ENCODE assay signal across 9 cellular contexts in the genomic region with DNA sequence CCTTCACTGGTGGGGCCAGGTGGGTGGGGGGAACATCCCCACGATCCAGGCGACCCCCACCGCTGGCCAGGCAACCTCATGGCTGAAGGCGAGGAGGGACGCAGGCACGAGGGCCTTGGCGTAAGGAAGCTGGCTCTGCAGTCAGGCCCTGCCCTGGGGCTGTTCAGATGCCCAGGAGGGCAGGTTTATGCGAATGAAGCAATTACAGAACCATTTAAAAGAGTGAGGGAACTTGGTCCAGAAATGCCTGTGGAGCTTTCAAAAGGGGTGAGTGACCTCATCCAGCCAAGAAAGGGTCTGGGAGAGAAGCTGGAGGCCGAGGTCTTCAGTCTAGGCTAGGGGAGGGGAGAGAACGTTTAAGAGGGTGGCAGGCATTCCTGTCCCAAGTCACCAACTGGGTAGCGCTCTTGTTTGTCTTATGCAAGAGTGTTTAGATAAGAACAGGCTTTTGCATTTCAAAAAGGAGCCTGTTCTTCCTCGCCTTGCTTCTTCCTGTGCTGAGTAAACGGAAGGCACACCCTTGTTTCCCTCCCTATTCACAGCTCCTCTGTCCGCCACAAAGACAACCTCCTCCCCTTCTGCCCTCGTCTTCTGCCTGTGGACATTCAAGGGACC.
DNase-seq lines count a peak whose midpoint lies in the region; ATAC-seq and TF ChIP-seq lines count a peak whose summit lies in the region.
"Had no signal": no experiment of that assay in that cellular context is flagged by ENCODE, and none has a peak within 500 bp of the region (broad histone marks: within the 10 kb centered on the region; RNA-seq: fewer than 3 reads in every experiment).

No MANE protein-coding gene starts in this region.

- peak overlapping the region; percentile 59 for H3K27ac Mint-ChIP-seq in activated naive CD4-positive, alpha-beta T cell treated with anti-CD3 and anti-CD28 coated beads for 36 hours
- peak overlapping the region; percentile 28 for H3K27ac Mint-ChIP-seq in WTC11
- no peak overlapping the region for H3K27ac Mint-ChIP-seq in HFFc6

- H3K4me3 Mint-ChIP-seq in activated naive CD4-positive, alpha-beta T cell treated with anti-CD3 and anti-CD28 coated beads for 36 hours = peak overlapping the region; percentile 2
- H3K4me3 Mint-ChIP-seq in WTC11 = 0 out of 2 replicates have a peak overlapping the region, but pooled peaks have one; percentile 16
- no peak overlapping the region for H3K4me3 Mint-ChIP-seq in HFFc6

- H3K9me3 Mint-ChIP-seq in activated naive CD4-positive, alpha-beta T cell treated with anti-CD3 and anti-CD28 coated beads for 36 hours = no peaks in the 10 kb centered on the region
- H3K9me3 Mint-ChIP-seq in WTC11 (peaks cover 4% of the 10 kb centered on the region; the same call in 1 of the 2 replicates), HFFc6 (peaks cover 59% of the 10 kb centered on the region)

- peak; percentile 25 for DNase-seq in activated naive CD4-positive, alpha-beta T cell treated with anti-CD3 and anti-CD28 coated beads for 36 hours
- DNase-seq in activated naive CD4-positive, alpha-beta T cell treated with Interleukin-2 at 50 U/mL for 16 hours = no peak
- DNase-seq in WTC11 (ENCODE audit: low spot score) = no peak
- peak; percentile 27 for DNase-seq in hepatocyte (ENCODE audit: low spot score)
- DNase-seq in HFFc6 = no peak
- DNase-seq in iPS-NIHi11 (ENCODE audit: low spot score) = no peak
- DNase-seq: T-helper 9 cell had no signal

- no peak overlapping the region for H3K27ac ChIP-seq in hepatocyte
- peak overlapping the region; percentile 67 for H3K27ac ChIP-seq in thymus (ENCODE audit: low read depth)

- H3K4me1 Mint-ChIP-seq in activated naive CD4-positive, alpha-beta T cell treated with anti-CD3 and anti-CD28 coated beads for 36 hours (ENCODE audit: low read depth) = peaks cover 73% of the 10 kb centered on the region
- H3K4me1 Mint-ChIP-seq in WTC11 = peaks cover 61% of the 10 kb centered on the region
- no peaks in the 10 kb centered on the region for H3K4me1 Mint-ChIP-seq in HFFc6 (ENCODE audit: low read depth)

- H3K36me3 Mint-ChIP-seq in activated naive CD4-positive, alpha-beta T cell treated with anti-CD3 and anti-CD28 coated beads for 36 hours (ENCODE audit: low read depth) = no peaks in the 10 kb centered on the region
- H3K36me3 Mint-ChIP-seq in WTC11 = no peaks in the 10 kb centered on the region
- H3K36me3 Mint-ChIP-seq in HFFc6 (ENCODE audit: low read depth) = peaks cover 4% of the 10 kb centered on the region; the same call in 1 of the 2 replicates

- H3K4me1 ChIP-seq in hepatocyte (ENCODE audit: insufficient read depth) (peaks cover 6% of the 10 kb centered on the region), thymus (ENCODE audit: control insufficient read depth, insufficient read depth, low read length) (peaks cover 12% of the 10 kb centered on the region)

- H3K4me2 ChIP-seq in hepatocyte = peak overlapping the region; percentile 34

- POLR2A ChIA-PET in WTC11 (lab: Charles Lee) = no interaction called here

- H3K9me2 ChIP-seq in hepatocyte (replicated peaks; ENCODE audit: insufficient read depth) = no peaks in the 10 kb centered on the region

- H3K36me3 ChIP-seq in hepatocyte (replicated peaks; ENCODE audit: insufficient read depth, low read depth) = no peaks in the 10 kb centered on the region
- no peaks in the 10 kb centered on the region for H3K36me3 ChIP-seq in thymus (ENCODE audit: control insufficient read depth, insufficient read depth)

- H3K79me2 ChIP-seq in hepatocyte = no peaks in the 10 kb centered on the region

- H3K27me3 Mint-ChIP-seq in activated naive CD4-positive, alpha-beta T cell treated with anti-CD3 and anti-CD28 coated beads for 36 hours (ENCODE audit: low read depth) = no peaks in the 10 kb centered on the region
- H3K27me3 Mint-ChIP-seq in WTC11 (ENCODE audit: low read depth) (peaks cover 60% of the 10 kb centered on the region), HFFc6 (ENCODE audit: insufficient read depth) (peaks cover 3% of the 10 kb centered on the region; the same call in 1 of the 2 replicates)

- H3K27me3 ChIP-seq in hepatocyte (no peaks in the 10 kb centered on the region), thymus (ENCODE audit: control insufficient read depth, insufficient read depth) (peaks cover 3% of the 10 kb centered on the region)

- CTCF ChIA-PET in activated naive CD4-positive, alpha-beta T cell treated with anti-CD3 and anti-CD28 coated beads for 36 hours (lab: Charles Lee) = interaction anchor here (0.7 kb wide), 1 partner anchor 29 kb away, joined by 4 read pairs; no protein-coding TSS in a partner anchor
- CTCF ChIA-PET in WTC11 (lab: Charles Lee) = interaction anchor here (1.0 to 2.1 kb wide), 9 partner anchors 11 to 372 kb away, joined by 3 to 11 read pairs (median 4); no protein-coding TSS in a partner anchor

- H2AFZ ChIP-seq in hepatocyte = no peak overlapping the region

- TF ChIP-seq CTCF in WTC11 (IDR thresholded peaks at IDR 0.05) (no peak), hepatocyte (IDR thresholded peaks at IDR 0.05; ENCODE audit: poor library complexity) (no peak), HFFc6 (IDR thresholded peaks at IDR 0.05) (no peak)

- no peaks in the 10 kb centered on the region for H4K20me1 ChIP-seq in hepatocyte (ENCODE audit: insufficient read depth, poor library complexity, severe bottlenecking)

- intact Hi-C loops in activated naive CD4-positive, alpha-beta T cell treated with anti-CD3 and anti-CD28 coated beads for 36 hours (cut with micrococcal nuclease) = loop anchor here (5.0 to 10.0 kb wide), 2 partner anchors 105 to 233 kb away; no protein-coding TSS in a partner anchor

- WGBS in hepatocyte (ENCODE audit: low lambda C conversion rate, missing lambda C conversion rate) = 42% methylated on average over 15 of the region's 15 CpGs
- 78% methylated on average over 15 of the region's 15 CpGs for WGBS in thymus

- ATAC-seq in WTC11 (peak; percentile 78), HG02798 (IDR thresholded peaks at IDR 0.05; ENCODE audit: poor library complexity, unreplicated experiment) (no peak)

- H3K4me3 ChIP-seq in hepatocyte (no peak overlapping the region), thymus (ENCODE audit: low read length) (no peak overlapping the region)

- H3K9me3 ChIP-seq in hepatocyte (ENCODE audit: low read depth) (no peaks in the 10 kb centered on the region), thymus (ENCODE audit: control insufficient read depth) (no peaks in the 10 kb centered on the region)

TF ChIP-seq in WTC11, 78 proteins besides CTCF, POLR2A, EP300 and RAD21:
- TF ChIP-seq, protein P1, sequence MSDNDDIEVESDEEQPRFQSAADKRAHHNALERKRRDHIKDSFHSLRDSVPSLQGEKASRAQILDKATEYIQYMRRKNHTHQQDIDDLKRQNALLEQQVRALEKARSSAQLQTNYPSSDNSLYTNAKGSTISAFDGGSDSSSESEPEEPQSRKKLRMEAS (CRISPR knock-in tag; IDR thresholded peaks at IDR 0.05) = peak; percentile 51; the same call in 1 of the 2 replicates
- TF ChIP-seq, protein P2, sequence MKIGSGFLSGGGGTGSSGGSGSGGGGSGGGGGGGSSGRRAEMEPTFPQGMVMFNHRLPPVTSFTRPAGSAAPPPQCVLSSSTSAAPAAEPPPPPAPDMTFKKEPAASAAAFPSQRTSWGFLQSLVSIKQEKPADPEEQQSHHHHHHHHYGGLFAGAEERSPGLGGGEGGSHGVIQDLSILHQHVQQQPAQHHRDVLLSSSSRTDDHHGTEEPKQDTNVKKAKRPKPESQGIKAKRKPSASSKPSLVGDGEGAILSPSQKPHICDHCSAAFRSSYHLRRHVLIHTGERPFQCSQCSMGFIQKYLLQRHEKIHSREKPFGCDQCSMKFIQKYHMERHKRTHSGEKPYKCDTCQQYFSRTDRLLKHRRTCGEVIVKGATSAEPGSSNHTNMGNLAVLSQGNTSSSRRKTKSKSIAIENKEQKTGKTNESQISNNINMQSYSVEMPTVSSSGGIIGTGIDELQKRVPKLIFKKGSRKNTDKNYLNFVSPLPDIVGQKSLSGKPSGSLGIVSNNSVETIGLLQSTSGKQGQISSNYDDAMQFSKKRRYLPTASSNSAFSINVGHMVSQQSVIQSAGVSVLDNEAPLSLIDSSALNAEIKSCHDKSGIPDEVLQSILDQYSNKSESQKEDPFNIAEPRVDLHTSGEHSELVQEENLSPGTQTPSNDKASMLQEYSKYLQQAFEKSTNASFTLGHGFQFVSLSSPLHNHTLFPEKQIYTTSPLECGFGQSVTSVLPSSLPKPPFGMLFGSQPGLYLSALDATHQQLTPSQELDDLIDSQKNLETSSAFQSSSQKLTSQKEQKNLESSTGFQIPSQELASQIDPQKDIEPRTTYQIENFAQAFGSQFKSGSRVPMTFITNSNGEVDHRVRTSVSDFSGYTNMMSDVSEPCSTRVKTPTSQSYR (CRISPR knock-in tag; IDR thresholded peaks at IDR 0.05) = 0 out of 2 replicates have a peak, but pooled peaks have one; percentile 42
- TF ChIP-seq TEAD1 (CRISPR knock-in tag; IDR thresholded peaks at IDR 0.05) = peak; percentile 51; the same call in 1 of the 2 replicates
- TF ChIP-seq, protein P3, sequence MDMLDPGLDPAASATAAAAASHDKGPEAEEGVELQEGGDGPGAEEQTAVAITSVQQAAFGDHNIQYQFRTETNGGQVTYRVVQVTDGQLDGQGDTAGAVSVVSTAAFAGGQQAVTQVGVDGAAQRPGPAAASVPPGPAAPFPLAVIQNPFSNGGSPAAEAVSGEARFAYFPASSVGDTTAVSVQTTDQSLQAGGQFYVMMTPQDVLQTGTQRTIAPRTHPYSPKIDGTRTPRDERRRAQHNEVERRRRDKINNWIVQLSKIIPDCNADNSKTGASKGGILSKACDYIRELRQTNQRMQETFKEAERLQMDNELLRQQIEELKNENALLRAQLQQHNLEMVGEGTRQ (CRISPR knock-in tag; IDR thresholded peaks at IDR 0.05) = no peak

Comparison
In these comparisons a context has a peak if more than half of its experiments do, and no peak if none do; other contexts are left out.
1. DNase-seq: peak in activated naive CD4-positive, alpha-beta T cell treated with anti-CD3 and anti-CD28 coated beads for 36 hours (single experiment) and hepatocyte (single experiment); none in activated naive CD4-positive, alpha-beta T cell treated with Interleukin-2 at 50 U/mL for 16 hours (single experiment), WTC11 (single experiment), HFFc6 (single experiment) and iPS-NIHi11 (single experiment).